In the genomic region with DNA sequence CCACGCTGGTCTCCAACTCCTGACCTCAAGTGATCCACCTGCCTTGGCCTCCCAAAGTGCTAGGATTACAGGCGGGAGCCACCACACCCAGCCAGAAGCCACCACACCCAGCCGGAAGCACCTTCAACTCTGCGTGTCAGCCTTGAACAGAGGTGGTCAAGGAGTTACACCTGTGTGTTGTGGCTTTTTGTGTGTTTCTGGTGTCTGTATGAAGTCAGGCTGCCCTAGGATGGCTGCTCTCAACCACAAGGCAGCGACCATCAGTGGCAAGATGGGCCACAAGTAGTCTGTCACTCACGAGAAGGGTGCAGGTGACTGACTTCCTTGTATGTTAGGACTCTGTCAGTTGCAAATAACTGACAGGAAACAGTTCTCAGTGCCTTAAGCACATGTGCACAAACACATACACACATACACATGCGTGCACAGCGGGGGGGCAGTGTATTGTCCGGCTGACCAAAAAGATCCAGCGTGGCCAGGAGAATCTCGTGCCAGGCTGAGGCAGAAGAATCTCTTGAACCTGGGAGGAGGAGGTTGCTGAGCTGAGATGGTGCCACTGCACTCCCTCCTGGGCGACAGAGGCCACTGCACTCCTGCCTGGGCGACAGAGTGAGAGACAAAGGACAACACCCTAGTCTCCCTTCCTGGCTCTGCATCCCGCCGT, we compare ENCODE assay signal across 8 cellular contexts. TPM values are rescaled to one million over a fixed set of nuclear protein-coding genes. Genes with fewer than 3 reads are reported as not detected.
DNase-seq lines count a peak whose midpoint lies in the region; TF ChIP-seq lines count a peak whose summit lies in the region.

No MANE protein-coding gene starts in this region.

- H3K9me3 Mint-ChIP-seq in activated naive CD8-positive, alpha-beta T cell (ENCODE audit: low read depth), result no peaks in the 10 kb centered on the region
- no peaks in the 10 kb centered on the region for H3K9me3 Mint-ChIP-seq in neural progenitor cell

- no peak overlapping the region for H3K9ac ChIP-seq in neural progenitor cell

- no peak overlapping the region for H3K4me2 ChIP-seq in neural progenitor cell

- no peaks in the 10 kb centered on the region for H3K4me1 ChIP-seq in neural progenitor cell

- H3K27ac Mint-ChIP-seq in activated naive CD8-positive, alpha-beta T cell, result peak overlapping the region; percentile 84
- no peak overlapping the region for H3K27ac Mint-ChIP-seq in neural progenitor cell

- peak; percentile 30 for TF ChIP-seq CTCF in neural progenitor cell (IDR thresholded peaks at IDR 0.05)

- H3K27me3 Mint-ChIP-seq in activated naive CD8-positive, alpha-beta T cell, result no peaks in the 10 kb centered on the region
- H3K27me3 Mint-ChIP-seq in neural progenitor cell (ENCODE audit: insufficient read depth, low read depth), result peaks cover 3% of the 10 kb centered on the region

- no peaks in the 10 kb centered on the region for H3K79me2 ChIP-seq in neural progenitor cell (ENCODE audit: low read depth)

- no peak overlapping the region for H3K4me3 Mint-ChIP-seq in activated naive CD8-positive, alpha-beta T cell
- H3K4me3 Mint-ChIP-seq in neural progenitor cell, result no peak overlapping the region

- no peak overlapping the region for H2AFZ ChIP-seq in neural progenitor cell (replicated peaks)

- no peak overlapping the region for H3K27ac ChIP-seq in neural progenitor cell

- H3K4me3 ChIP-seq in neural progenitor cell, result no peak overlapping the region

- H3K9me3 ChIP-seq in neural progenitor cell (ENCODE audit: low read depth), result no peaks in the 10 kb centered on the region

- H3K36me3 Mint-ChIP-seq in activated naive CD8-positive, alpha-beta T cell, result peaks cover 2% of the 10 kb centered on the region
- peaks cover 1% of the 10 kb centered on the region for H3K36me3 Mint-ChIP-seq in neural progenitor cell

- no peaks in the 10 kb centered on the region for H4K20me1 ChIP-seq in neural progenitor cell (ENCODE audit: low read depth)

- DNase-seq in Daoy (ENCODE audit: low read depth), result peak; percentile 29
- DNase-seq in NAMALWA (ENCODE audit: low spot score), result peak; percentile 40
- no peak for DNase-seq in neural progenitor cell (ENCODE audit: low spot score)
- DNase-seq in NK-92 treated with Interleukin-12 subunit alpha and Interleukin-12 subunit beta, amount 100 ng/mL, for 24 hours (lab: John Stamatoyannopoulos, UW), result no peak
- DNase-seq in NCI-H2227 treated with DMSO at 0.1 percent for 48 hours (lab: John Stamatoyannopoulos, UW), result no peak
- no peak for DNase-seq in AG20443 (ENCODE audit: low spot score)
- no peak for DNase-seq in DMS114 treated with DMSO at 0.1 percent for 48 hours (lab: John Stamatoyannopoulos, UW; ENCODE audit: unreplicated experiment)

- H3F3A ChIP-seq in neural progenitor cell (ENCODE audit: low read depth), result no peaks in the 10 kb centered on the region

- peaks cover 35% of the 10 kb centered on the region for H3K4me1 Mint-ChIP-seq in activated naive CD8-positive, alpha-beta T cell (ENCODE audit: low read depth)
- peaks cover 3% of the 10 kb centered on the region for H3K4me1 Mint-ChIP-seq in neural progenitor cell

- H3K36me3 ChIP-seq in neural progenitor cell, result no peaks in the 10 kb centered on the region

- H3K27me3 ChIP-seq in neural progenitor cell, result no peaks in the 10 kb centered on the region

RNA-seq across cellular contexts. Expression of gene P2RX4, which starts 13.5 kb away (rescaled TPM):
- total RNA-seq in Daoy (2014; rRNA removed; shearing (Covaris generic)), result 7.8 and 11.7 TPM in 2 replicates
- total RNA-seq in neural progenitor cell (ENCODE audit: low replicate concordance), result 10.3 and 30.7 TPM in 2 replicates

Comparison
In these comparisons a context has a peak if more than half of its experiments do, and no peak if none do; other contexts are left out.
1. DNase-seq: peak in Daoy (single experiment) and NAMALWA (single experiment); none in neural progenitor cell (single experiment), NK-92 treated with Interleukin-12 subunit alpha and Interleukin-12 subunit beta, amount 100 ng/mL, for 24 hours (single experiment), NCI-H2227 treated with DMSO at 0.1 percent for 48 hours (single experiment), AG20443 (single experiment) and DMS114 treated with DMSO at 0.1 percent for 48 hours (single experiment).